18 cellular contexts compared by ENCODE assay signal in genomic region chr16:86682219-86682904, GRCh38.
DNase-seq lines count a peak whose midpoint lies in the region; ATAC-seq and TF ChIP-seq lines count a peak whose summit lies in the region.
"Had no signal": no experiment of that assay in that cellular context is flagged by ENCODE, and none has a peak within 500 bp of the region (broad histone marks: within the 10 kb centered on the region; RNA-seq: fewer than 3 reads in every experiment).

No MANE protein-coding gene starts in this region.

- no peaks in the 10 kb centered on the region for H3K4me1 Mint-ChIP-seq in activated naive CD4-positive, alpha-beta T cell treated with anti-CD3 and anti-CD28 coated beads, Interleukin-2, amount 10 ng/mL, durations not matched to agents 7 days and 5 days

- in situ Hi-C loops in IMR-90 (cut with MboI; ENCODE audit: low sequenced_read_pairs), result no loop called here

- no peaks in the 10 kb centered on the region; the same call in 1 of the 2 replicates for H3K27me3 ChIP-seq in IMR-90 (ENCODE audit: control insufficient read depth, insufficient read depth, low read length)
- H3K27me3 ChIP-seq in thoracic aorta (replicated peaks; ENCODE audit: insufficient read depth), result no peaks in the 10 kb centered on the region
- H3K27me3 ChIP-seq: SJSA1 had no signal

- intact Hi-C loops in IMR-90 (cut with micrococcal nuclease), result no loop called here
- intact Hi-C loops in left ventricle myocardium superior (cut with micrococcal nuclease), result no loop called here

- dilution Hi-C loops in IMR-90 (cut with HindIII; ENCODE audit: low sequenced_read_pairs, unreplicated experiment), result no loop called here

- peak overlapping the region; percentile 69 for H2AFZ ChIP-seq in IMR-90 (replicated peaks; ENCODE audit: low read length, poor library complexity)

- H3K23ac ChIP-seq in IMR-90 (ENCODE audit: low read depth, low read length), result no peak overlapping the region

- no peaks in the 10 kb centered on the region for H3K36me3 ChIP-seq in HEK293 (ENCODE audit: control insufficient read depth in 2 of 2, insufficient read depth in 1 of 2, low read length in 2 of 2)
- no peaks in the 10 kb centered on the region for H3K36me3 ChIP-seq in IMR-90 (ENCODE audit: control insufficient read depth, insufficient read depth, low read length)
- no peaks in the 10 kb centered on the region for H3K36me3 ChIP-seq in thoracic aorta
- H3K36me3 ChIP-seq: SJSA1 had no signal

- H3K9me3 Mint-ChIP-seq in activated naive CD4-positive, alpha-beta T cell treated with anti-CD3 and anti-CD28 coated beads, Interleukin-2, amount 10 ng/mL, durations not matched to agents 7 days and 5 days, result no peaks in the 10 kb centered on the region

- H3K4ac ChIP-seq in IMR-90 (ENCODE audit: low read depth, low read length), result peak overlapping the region; percentile 66

- no peak for TF ChIP-seq POLR2A in IMR-90 (IDR thresholded peaks at IDR 0.05; ENCODE audit: low read depth, low read length)

- H2AK5ac ChIP-seq in IMR-90 (ENCODE audit: low read depth, low read length), result peak overlapping the region; percentile 87

- no peak for TF ChIP-seq CTCF in HEK293 (tag by site-specific recombination; IDR thresholded peaks at IDR 0.05)
- TF ChIP-seq CTCF in IMR-90 (conservative IDR thresholded peaks at IDR 0.05; ENCODE audit: low read depth, low read length), result no peak
- no peak for TF ChIP-seq CTCF in thoracic aorta (IDR thresholded peaks at IDR 0.05)

- H3K27me3 Mint-ChIP-seq in activated naive CD4-positive, alpha-beta T cell treated with anti-CD3 and anti-CD28 coated beads, Interleukin-2, amount 10 ng/mL, durations not matched to agents 7 days and 5 days, result peaks cover 10% of the 10 kb centered on the region

- H3K4me3 Mint-ChIP-seq in activated naive CD4-positive, alpha-beta T cell treated with anti-CD3 and anti-CD28 coated beads, Interleukin-2, amount 10 ng/mL, durations not matched to agents 7 days and 5 days, result no peak overlapping the region

- H4K8ac ChIP-seq in IMR-90 (ENCODE audit: low read depth in 2 of 2, low read length in 2 of 2), result no peak overlapping the region

- no peak overlapping the region for H4K5ac ChIP-seq in IMR-90 (ENCODE audit: low read depth, low read length)

- H4K91ac ChIP-seq in IMR-90 (ENCODE audit: insufficient read depth, low read depth, low read length), result no peak overlapping the region

- H3K4me3 ChIP-seq in HEK293 (ENCODE audit: low read depth, low read length), result no peak overlapping the region
- H3K4me3 ChIP-seq in IMR-90 (ENCODE audit: insufficient read depth, low read depth, low read length), result no peak overlapping the region
- H3K4me3 ChIP-seq in thoracic aorta, result peak overlapping the region; percentile 71
- H3K4me3 ChIP-seq: SJSA1 had no signal

- H4K20me1 ChIP-seq in IMR-90 (ENCODE audit: insufficient read depth, low read length), result no peaks in the 10 kb centered on the region

- no peak overlapping the region for H3K4me2 ChIP-seq in IMR-90 (ENCODE audit: low read depth, low read length)

- POLR2A ChIA-PET in HEK293 (lab: Yijun Ruan, JAX), result no interaction called here
- POLR2A ChIA-PET in IMR-90 (lab: Charles Lee; ENCODE audit: unreplicated experiment), result no interaction called here

- H3K4me1 ChIP-seq in HEK293 (ENCODE audit: control insufficient read depth, insufficient read depth, low read length) (no peaks in the 10 kb centered on the region), IMR-90 (ENCODE audit: control insufficient read depth, insufficient read depth, low read length) (peaks cover 8% of the 10 kb centered on the region), thoracic aorta (ENCODE audit: control insufficient read depth in 1 of 2, low read depth in 2 of 2) (peaks cover 27 to 51% of the 10 kb centered on the region in 2 donors)

- H2BK20ac ChIP-seq in IMR-90 (ENCODE audit: low read depth, low read length), result peak overlapping the region; percentile 71; the same call in 1 of the 2 replicates

- DNase-seq in IMR-90 (no peak), left ventricle myocardium superior (no peak), thoracic aorta (ENCODE audit: low spot score) (no peak), NCI-H510A treated with DMSO at 0.1 percent for 48 hours (lab: John Stamatoyannopoulos, UW) (no peak)
- no peak for DNase-seq in activated naive CD4-positive, alpha-beta T cell treated with anti-CD3 and anti-CD28 coated beads, Interleukin-2, amount 50 U/mL, for 16 hours
- no peak for DNase-seq in activated naive CD4-positive, alpha-beta T cell treated with anti-CD3 and anti-CD28 coated beads, Interleukin-2, amount 10 ng/mL, durations not matched to agents 7 days and 5 days
- DNase-seq: COR-L47, DMS153, KBM-7, NCI-H1436 treated with DMSO at 0.1 percent for 48 hours, NCI-H2029 treated with DMSO at 0.1 percent for 48 hours, NCI-H2171 treated with DMSO at 0.1 percent for 48 hours, NCI-H446 treated with DMSO at 0.1 percent for 48 hours, NCI-H774, PC-3 had no signal

- H3K56ac ChIP-seq in IMR-90 (ENCODE audit: extremely low read depth, insufficient read depth, low read length), result no peak overlapping the region

- TF ChIP-seq RAD21 in IMR-90 (IDR thresholded peaks at IDR 0.05; ENCODE audit: low read length), result no peak

- 98% methylated on average over 9 of the region's 14 CpGs; no CpG with 5 or more reads in 1 of the 2 experiments for whole genome bisulfite sequencing in IMR-90 (ENCODE audit: extremely low coverage in 2 of 2, insufficient read length in 1 of 2), 2 experiments

- H2BK15ac ChIP-seq in IMR-90 (ENCODE audit: low read depth, low read length), result peak overlapping the region; percentile 30; the same call in 1 of the 3 replicates

- peak overlapping the region; percentile 71 for H2BK120ac ChIP-seq in IMR-90 (ENCODE audit: low read depth, low read length)

- ATAC-seq in IMR-90 (ENCODE audit: low read depth) (no peak), left ventricle myocardium superior (peak; percentile 8), thoracic aorta (ENCODE audit: insufficient number of reproducible peaks, low FRiP score, low read depth) (peak; percentile 9)
- ATAC-seq: PC-3 had no signal

- no peak overlapping the region for H2AK9ac ChIP-seq in IMR-90 (replicated peaks; ENCODE audit: low read depth, low read length, poor library complexity)

- CTCF ChIA-PET in HEK293 (lab: Yijun Ruan, JAX) (no interaction called here), IMR-90 (lab: Yijun Ruan, JAX) (no interaction called here)
- CTCF ChIA-PET in activated naive CD4-positive, alpha-beta T cell treated with anti-CD3 and anti-CD28 coated beads, Interleukin-2, amount 10 ng/mL, durations not matched to agents 7 days and 5 days (lab: Charles Lee), result no interaction called here

- no peak overlapping the region for H3K27ac Mint-ChIP-seq in activated naive CD4-positive, alpha-beta T cell treated with anti-CD3 and anti-CD28 coated beads, Interleukin-2, amount 10 ng/mL, durations not matched to agents 7 days and 5 days

- H3K14ac ChIP-seq in IMR-90 (replicated peaks; ENCODE audit: low read depth, low read length), result 0 out of 2 replicates have a peak overlapping the region, but pooled peaks have one; percentile 56

- H3K36me3 Mint-ChIP-seq in activated naive CD4-positive, alpha-beta T cell treated with anti-CD3 and anti-CD28 coated beads, Interleukin-2, amount 10 ng/mL, durations not matched to agents 7 days and 5 days, result no peaks in the 10 kb centered on the region

- no TSS peak for BruUV-seq in IMR-90 (replicated peaks; lab: Mats Ljungman, UMichigan)

- no peaks in the 10 kb centered on the region; the same call in none of the 2 replicates for H3K9me1 ChIP-seq in IMR-90 (ENCODE audit: insufficient read depth, low read length)

- no peaks in the 10 kb centered on the region for H3K9me3 ChIP-seq in HEK293 (ENCODE audit: control insufficient read depth, insufficient read depth, low read depth, low read length)
- H3K9me3 ChIP-seq in IMR-90 (ENCODE audit: control insufficient read depth, insufficient read depth, low read length), result no peaks in the 10 kb centered on the region
- H3K9me3 ChIP-seq in thoracic aorta, result no peaks in the 10 kb centered on the region
- H3K9me3 ChIP-seq: SJSA1 had no signal

- H3K79me1 ChIP-seq in IMR-90 (ENCODE audit: low read depth in 1 of 2, low read length in 2 of 2), result no peaks in the 10 kb centered on the region; a peak in 1 of 4 replicates

- H3K27ac ChIP-seq in HEK293 (ENCODE audit: extremely low read depth, low read depth, low read length) (no peak overlapping the region), IMR-90 (ENCODE audit: insufficient read depth, low read length) (no peak overlapping the region), thoracic aorta (peak overlapping the region; percentile 96)
- H3K27ac ChIP-seq: RWPE1 had no signal

- H3K9ac ChIP-seq in IMR-90 (ENCODE audit: low read depth, low read length), result no peak overlapping the region

- H2BK5ac ChIP-seq in IMR-90 (ENCODE audit: low read depth, low read length, poor library complexity, severe bottlenecking), result no peak overlapping the region

- no peak overlapping the region for H3K18ac ChIP-seq in IMR-90 (ENCODE audit: low read depth, low read length)

TF ChIP-seq in HEK293, 187 proteins besides CTCF, POLR2A, EP300 and RAD21 (continues in another document):
- 0 out of 2 replicates have a peak, but pooled peaks have one; percentile 11 for TF ChIP-seq ATF2 (tag by site-specific recombination; IDR thresholded peaks at IDR 0.05; ENCODE audit: low read depth)

TF ChIP-seq in IMR-90, 13 proteins besides CTCF, POLR2A, EP300 and RAD21 (continues in another document):
- no peak for TF ChIP-seq CHD1 (IDR thresholded peaks at IDR 0.05; ENCODE audit: low read depth, low read length)
- no peak for TF ChIP-seq SMC3 (IDR thresholded peaks at IDR 0.05; ENCODE audit: low read depth, low read length)
- TF ChIP-seq CEBPB (IDR thresholded peaks at IDR 0.05; ENCODE audit: low read depth, low read length), result no peak
- no peak for TF ChIP-seq MAFK (IDR thresholded peaks at IDR 0.05; ENCODE audit: low read depth, low read length)
- no peak for TF ChIP-seq RCOR1 (IDR thresholded peaks at IDR 0.05; ENCODE audit: insufficient replicate concordance, low read length)
- TF ChIP-seq RFX5 (IDR thresholded peaks at IDR 0.05; ENCODE audit: low read depth, low read length), result no peak
- TF ChIP-seq FOS (IDR thresholded peaks at IDR 0.05; ENCODE audit: low read depth, low read length), result no peak
- no peak for TF ChIP-seq BHLHE40 (IDR thresholded peaks at IDR 0.05; ENCODE audit: low read depth, low read length)
- TF ChIP-seq MAZ (IDR thresholded peaks at IDR 0.05; ENCODE audit: borderline replicate concordance, low read depth, low read length), result no peak
- TF ChIP-seq, protein P1, sequence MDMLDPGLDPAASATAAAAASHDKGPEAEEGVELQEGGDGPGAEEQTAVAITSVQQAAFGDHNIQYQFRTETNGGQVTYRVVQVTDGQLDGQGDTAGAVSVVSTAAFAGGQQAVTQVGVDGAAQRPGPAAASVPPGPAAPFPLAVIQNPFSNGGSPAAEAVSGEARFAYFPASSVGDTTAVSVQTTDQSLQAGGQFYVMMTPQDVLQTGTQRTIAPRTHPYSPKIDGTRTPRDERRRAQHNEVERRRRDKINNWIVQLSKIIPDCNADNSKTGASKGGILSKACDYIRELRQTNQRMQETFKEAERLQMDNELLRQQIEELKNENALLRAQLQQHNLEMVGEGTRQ (IDR thresholded peaks at IDR 0.05; ENCODE audit: low read depth, low read length), result no peak

Comparison
In these comparisons a context has a peak if more than half of its experiments do, and no peak if none do; other contexts are left out.
1. H3K27ac ChIP-seq: peak in thoracic aorta (2 of 2); none in HEK293 (single experiment) and IMR-90 (single experiment).